1 cellular context compared by ENCODE assay signal in the genomic region with DNA sequence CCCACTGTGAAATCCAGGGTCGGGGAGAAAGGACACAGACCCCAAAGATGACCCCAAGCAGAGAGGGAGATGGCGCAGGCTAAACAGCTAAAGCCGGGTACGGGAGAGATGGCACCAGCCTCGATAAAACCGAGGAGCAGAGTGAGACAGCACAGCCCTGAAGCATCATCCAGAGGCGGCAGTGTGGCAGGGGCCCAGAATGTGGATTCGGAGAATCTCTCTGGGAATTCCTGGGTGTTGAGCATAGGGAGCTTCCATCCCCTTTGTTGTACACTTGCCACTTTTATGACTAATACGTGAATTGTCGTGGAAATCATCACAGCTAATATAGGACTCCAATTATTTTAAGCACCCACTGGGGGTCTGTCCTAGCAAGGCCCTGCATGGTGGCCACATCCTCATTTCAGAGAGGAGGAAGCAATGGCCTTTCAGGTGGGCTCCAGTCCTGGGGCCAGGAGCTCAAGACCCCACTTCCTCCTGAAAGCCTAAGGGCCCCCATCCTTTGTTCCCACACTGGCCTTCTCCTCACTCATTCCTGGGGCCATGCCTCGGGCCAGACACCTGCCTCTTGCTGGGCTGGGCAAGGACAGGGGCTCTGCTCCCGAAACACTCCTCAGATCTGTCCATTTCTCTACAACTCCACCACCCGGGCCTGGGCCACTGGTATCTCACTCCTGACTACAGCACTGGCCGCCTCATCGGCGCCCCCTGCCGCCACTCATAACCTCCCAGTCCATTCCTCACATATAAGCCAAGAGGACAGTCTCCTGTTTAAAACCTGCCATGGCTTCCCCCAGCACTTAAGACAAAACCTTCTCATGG.
TF ChIP-seq lines count a peak whose summit lies in the region.

No MANE protein-coding gene starts in this region.

TF ChIP-seq in H1, 55 proteins besides CTCF, POLR2A, EP300 and RAD21:
- TF ChIP-seq CHD2 (IDR thresholded peaks at IDR 0.05; ENCODE audit: low read length), result no peak
- TF ChIP-seq EGR1 (IDR thresholded peaks at IDR 0.05; ENCODE audit: borderline replicate concordance, low read depth, low read length), result no peak
- TF ChIP-seq GABPA (IDR thresholded peaks at IDR 0.05; ENCODE audit: borderline replicate concordance, insufficient read depth, low read length), result no peak
- TF ChIP-seq E2F6 (IDR thresholded peaks at IDR 0.05), result no peak
- no peak for TF ChIP-seq BACH1 (IDR thresholded peaks at IDR 0.05; ENCODE audit: low read length)
- no peak for TF ChIP-seq SIRT6 (IDR thresholded peaks at IDR 0.05; ENCODE audit: low read length)
- TF ChIP-seq POLR2AphosphoS5 (IDR thresholded peaks at IDR 0.05; ENCODE audit: low read depth, low read length), result no peak
- no peak for TF ChIP-seq SP4 (IDR thresholded peaks at IDR 0.05; ENCODE audit: low read length)
- no peak for TF ChIP-seq CTBP2 (IDR thresholded peaks at IDR 0.05; ENCODE audit: borderline replicate concordance, insufficient read depth, insufficient read length, low read length)
- TF ChIP-seq TCF12 (IDR thresholded peaks at IDR 0.05; ENCODE audit: low read depth, low read length), result no peak
- TF ChIP-seq YY1 (IDR thresholded peaks at IDR 0.05; ENCODE audit: low read depth, low read length), result no peak
